In the genomic region with DNA sequence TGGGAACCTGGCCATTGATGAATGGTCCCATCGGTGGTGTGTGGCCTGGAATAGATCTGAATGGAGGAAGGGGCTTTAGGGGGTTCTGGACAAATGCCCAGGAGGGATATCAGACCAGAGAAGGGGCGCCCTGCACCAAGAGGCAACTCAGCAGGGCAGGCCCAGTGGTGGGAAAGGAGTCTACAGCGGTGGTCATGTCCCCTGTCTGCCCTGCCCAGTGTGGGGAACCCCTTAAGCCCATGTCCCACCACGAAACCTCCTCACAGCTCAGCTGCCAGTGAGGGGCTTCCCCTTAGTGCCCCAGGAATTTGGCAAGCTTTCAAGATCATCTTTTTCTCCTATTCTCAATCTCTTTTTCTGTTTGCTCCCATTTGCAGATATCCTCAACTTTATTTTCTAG, we compare ENCODE assay signal across 27 cellular contexts. TPM values are rescaled to one million over a fixed set of nuclear protein-coding genes. Genes with fewer than 3 reads are reported as not detected.
DNase-seq lines count a peak whose midpoint lies in the region; ATAC-seq and TF ChIP-seq lines count a peak whose summit lies in the region.
"Had no signal": no experiment of that assay in that cellular context is flagged by ENCODE, and none has a peak within 500 bp of the region (broad histone marks: within the 10 kb centered on the region; RNA-seq: fewer than 3 reads in every experiment).

No MANE protein-coding gene starts in this region.

- peaks cover 5% of the 10 kb centered on the region for H3K4me1 Mint-ChIP-seq in MCF 10A (ENCODE audit: insufficient read depth, unreplicated experiment)
- peaks cover 29% of the 10 kb centered on the region for H3K4me1 Mint-ChIP-seq in activated naive CD8-positive, alpha-beta T cell treated with anti-CD3 and anti-CD28 coated beads, Interleukin-2, amount 50 U/mL, for 24 hours
- H3K4me1 Mint-ChIP-seq: brain, nephron progenitor cell had no signal

- H3K4me2 ChIP-seq in mammary epithelial cell (ENCODE audit: insufficient read depth, low read depth, low read length) = no peak overlapping the region
- H3K4me2 ChIP-seq: KMS-11 had no signal

- H2AFZ ChIP-seq in mammary epithelial cell (ENCODE audit: low read depth, low read length) = peak overlapping the region; percentile 51

- BruUV-seq in mammary epithelial cell (replicated peaks; lab: Mats Ljungman, UMichigan) (no TSS peak), MCF 10A (replicated peaks; lab: Mats Ljungman, UMichigan) (no TSS peak)

- H3K4me1 ChIP-seq in mammary epithelial cell (ENCODE audit: insufficient read depth, low read length) (peaks cover 8% of the 10 kb centered on the region), mesodermal cell (ENCODE audit: control insufficient read depth, insufficient read depth, low read length, poor library complexity, severe bottlenecking) (peaks cover 22% of the 10 kb centered on the region)

- dilution Hi-C loops in mammary epithelial cell (cut with HindIII; ENCODE audit: low sequenced_read_pairs) = no loop called here

- no peak overlapping the region for H3K9ac ChIP-seq in mammary epithelial cell (ENCODE audit: insufficient read depth, low read length)
- H3K9ac ChIP-seq: KMS-11 had no signal

- intact Hi-C loops in mammary epithelial cell (cut with micrococcal nuclease) (no loop called here), MCF 10A (cut with micrococcal nuclease) (no loop called here)

- no peaks in the 10 kb centered on the region for H4K20me1 ChIP-seq in mammary epithelial cell (ENCODE audit: insufficient read depth, low read length)

- H3K27me3 Mint-ChIP-seq in MCF 10A (ENCODE audit: insufficient read depth, unreplicated experiment) = no peaks in the 10 kb centered on the region
- H3K27me3 Mint-ChIP-seq in activated naive CD8-positive, alpha-beta T cell treated with anti-CD3 and anti-CD28 coated beads, Interleukin-2, amount 50 U/mL, for 24 hours = peaks cover 2% of the 10 kb centered on the region
- H3K27me3 Mint-ChIP-seq: brain, type B pancreatic cell had no signal

- no peak overlapping the region for H3K27ac Mint-ChIP-seq in MCF 10A (ENCODE audit: low read depth, unreplicated experiment)
- H3K27ac Mint-ChIP-seq in activated naive CD8-positive, alpha-beta T cell treated with anti-CD3 and anti-CD28 coated beads, Interleukin-2, amount 50 U/mL, for 24 hours = no peak overlapping the region
- H3K27ac Mint-ChIP-seq: activated naive CD4-positive, alpha-beta T cell treated with anti-CD3 and anti-CD28 coated beads for 36 hours; brain; nephron progenitor cell had no signal

- POLR2A ChIA-PET in MCF 10A (lab: Yijun Ruan, JAX) = no interaction called here

- no peak overlapping the region for H3K4me3 ChIP-seq in mammary epithelial cell (replicated peaks in 1 of 3; ENCODE audit: insufficient read depth in 1 of 3, low read depth in 2 of 3, low read length in 3 of 3)
- no peak overlapping the region for H3K4me3 ChIP-seq in mesodermal cell (ENCODE audit: extremely low read depth, insufficient read depth, low read length, poor library complexity, severe bottlenecking)
- H3K4me3 ChIP-seq: esophagus squamous epithelium, lower lobe of right lung, ovary had no signal

- no peaks in the 10 kb centered on the region for H3K79me2 ChIP-seq in mammary epithelial cell (ENCODE audit: insufficient read depth, low read length)

- no peak overlapping the region for H3K4me3 Mint-ChIP-seq in MCF 10A (ENCODE audit: unreplicated experiment)
- H3K4me3 Mint-ChIP-seq in activated naive CD8-positive, alpha-beta T cell treated with anti-CD3 and anti-CD28 coated beads, Interleukin-2, amount 50 U/mL, for 24 hours = no peak overlapping the region
- H3K4me3 Mint-ChIP-seq: activated naive CD4-positive, alpha-beta T cell treated with anti-CD3 and anti-CD28 coated beads for 36 hours; brain; nephron progenitor cell; type B pancreatic cell had no signal

- TF ChIP-seq CTCF in mammary epithelial cell (conservative IDR thresholded peaks at IDR 0.05 in 1 of 2, IDR thresholded peaks at IDR 0.05 in 1 of 2; ENCODE audit: extremely low read depth in 1 of 2, insufficient read depth in 1 of 2, low read depth in 1 of 2, low read length in 2 of 2) = no peak
- no peak for TF ChIP-seq CTCF in MCF 10A (IDR thresholded peaks at IDR 0.05; ENCODE audit: unreplicated experiment)

- no peaks in the 10 kb centered on the region for H3K36me3 ChIP-seq in mammary epithelial cell (ENCODE audit: insufficient read depth, low read length)
- H3K36me3 ChIP-seq in mesodermal cell (ENCODE audit: control insufficient read depth, insufficient read depth, low read length) = no peaks in the 10 kb centered on the region
- H3K36me3 ChIP-seq: esophagus squamous epithelium, lower lobe of right lung, ovary had no signal

- WGBS in mammary epithelial cell (ENCODE audit: low coverage, missing lambda C conversion rate) = 69% methylated on average over 4 of the region's 4 CpGs
- WGBS in mesodermal cell (ENCODE audit: insufficient coverage in 2 of 2), 2 experiments = 92 to 100% methylated on average over 2 to 3 of the region's 4 CpGs

- H3K36me3 Mint-ChIP-seq in MCF 10A (ENCODE audit: insufficient read depth, unreplicated experiment) = no peaks in the 10 kb centered on the region
- H3K36me3 Mint-ChIP-seq in activated naive CD8-positive, alpha-beta T cell treated with anti-CD3 and anti-CD28 coated beads, Interleukin-2, amount 50 U/mL, for 24 hours (ENCODE audit: low read depth) = no peaks in the 10 kb centered on the region
- H3K36me3 Mint-ChIP-seq: brain, type B pancreatic cell had no signal

- no peaks in the 10 kb centered on the region for H3K9me3 Mint-ChIP-seq in MCF 10A (ENCODE audit: unreplicated experiment)
- H3K9me3 Mint-ChIP-seq in activated naive CD8-positive, alpha-beta T cell treated with anti-CD3 and anti-CD28 coated beads, Interleukin-2, amount 50 U/mL, for 24 hours = no peaks in the 10 kb centered on the region
- H3K9me3 Mint-ChIP-seq: activated naive CD4-positive, alpha-beta T cell treated with anti-CD3 and anti-CD28 coated beads for 36 hours; type B pancreatic cell had no signal

- CTCF ChIA-PET in mammary epithelial cell (lab: Charles Lee; ENCODE audit: low non-redundant PET) (no interaction called here), MCF 10A (lab: Yijun Ruan, JAX) (no interaction called here)

- H3K9me3 ChIP-seq in mammary epithelial cell (replicated peaks; ENCODE audit: insufficient read depth, low read length) (no peaks in the 10 kb centered on the region), mesodermal cell (ENCODE audit: control insufficient read depth, low read length) (peaks cover 8% of the 10 kb centered on the region)
- H3K9me3 ChIP-seq: esophagus squamous epithelium, lower lobe of right lung, ovary had no signal

- H3K27ac ChIP-seq in mammary epithelial cell (ENCODE audit: insufficient read depth, low read depth, low read length) (no peak overlapping the region), mesodermal cell (ENCODE audit: low read depth, low read length, severe bottlenecking) (peak overlapping the region; percentile 83)
- H3K27ac ChIP-seq: C4-2B, esophagus squamous epithelium, KMS-11, lower lobe of right lung, ovary had no signal

- H3K27me3 ChIP-seq in mammary epithelial cell (ENCODE audit: insufficient read depth, low read length) = no peaks in the 10 kb centered on the region
- H3K27me3 ChIP-seq: esophagus squamous epithelium, ovary had no signal

- in situ Hi-C loops in mammary epithelial cell (cut with MboI; ENCODE audit: low sequenced_read_pairs in 2 of 2) = no loop called here

- ATAC-seq in activated naive CD8-positive, alpha-beta T cell treated with anti-CD3 and anti-CD28 coated beads, Interleukin-2, amount 50 U/mL, for 24 hours = peak; percentile 69

- no peak for DNase-seq in mammary epithelial cell
- DNase-seq in MCF 10A (ENCODE audit: unreplicated experiment) = no peak
- DNase-seq in activated naive CD8-positive, alpha-beta T cell treated with anti-CD3 and anti-CD28 coated beads, Interleukin-2, amount 50 U/mL, for 24 hours = no peak
- DNase-seq in COLO668 (lab: John Stamatoyannopoulos, UW; ENCODE audit: unreplicated experiment) = no peak
- no peak for DNase-seq in SW480 (ENCODE audit: low spot score)
- DNase-seq in DMS153 (lab: John Stamatoyannopoulos, UW) = no peak
- no peak for DNase-seq in HUDEP-2 (lab: John Stamatoyannopoulos, UW; ENCODE audit: unreplicated experiment in 76 of 76)
- DNase-seq: 8988T; activated CD4-positive, alpha-beta T cell treated with anti-CD3 and anti-CD28 coated beads, Interleukin-2, amount 50 U/mL, for 1 hour; activated naive CD4-positive, alpha-beta T cell treated with anti-CD3 and anti-CD28 coated beads for 36 hours; esophagus squamous epithelium; kidney glomerular epithelial cell; lower lobe of right lung; MM.1S; NCI-H2029; NCI-H2227 treated with DMSO at 0.1 percent for 48 hours; NCI-H526 treated with DMSO at 0.1 percent for 48 hours; nephron progenitor cell; ovary; SHP77 treated with DMSO at 0.1 percent for 48 hours; stimulated activated CD4-positive, alpha-beta T cell treated with anti-CD3 and anti-CD28 coated beads, Interleukin-4, amount 100 ng/mL, for 24 hours; substantia nigra had no signal

RNA-seq across cellular contexts. Expression of a gene that starts 14.1 kb away (rescaled TPM):
- total RNA-seq in mammary epithelial cell = 10 to 100 TPM; 45.3 to 73.3 TPM
- polyA plus RNA-seq in mammary epithelial cell = 26.2 TPM
- 25.9 TPM for polyA minus RNA-seq in mammary epithelial cell
- 62.2 and 70.0 TPM in 2 replicates for total RNA-seq in MCF 10A (2022)
- 54.0 TPM for polyA plus RNA-seq in mesodermal cell (2013, experiment 1 of 2)
- 58.1 TPM for polyA plus RNA-seq in mesodermal cell (2013, experiment 2 of 2)
